ENCODE assay signal across 1 cellular context in genomic region chr15:91871138-91871537, GRCh38.
TF ChIP-seq lines count a peak whose summit lies in the region.

No MANE protein-coding gene starts in this region.

TF ChIP-seq in GM12878, 131 proteins besides CTCF, POLR2A, EP300 and RAD21:
- TF ChIP-seq, protein P1, sequence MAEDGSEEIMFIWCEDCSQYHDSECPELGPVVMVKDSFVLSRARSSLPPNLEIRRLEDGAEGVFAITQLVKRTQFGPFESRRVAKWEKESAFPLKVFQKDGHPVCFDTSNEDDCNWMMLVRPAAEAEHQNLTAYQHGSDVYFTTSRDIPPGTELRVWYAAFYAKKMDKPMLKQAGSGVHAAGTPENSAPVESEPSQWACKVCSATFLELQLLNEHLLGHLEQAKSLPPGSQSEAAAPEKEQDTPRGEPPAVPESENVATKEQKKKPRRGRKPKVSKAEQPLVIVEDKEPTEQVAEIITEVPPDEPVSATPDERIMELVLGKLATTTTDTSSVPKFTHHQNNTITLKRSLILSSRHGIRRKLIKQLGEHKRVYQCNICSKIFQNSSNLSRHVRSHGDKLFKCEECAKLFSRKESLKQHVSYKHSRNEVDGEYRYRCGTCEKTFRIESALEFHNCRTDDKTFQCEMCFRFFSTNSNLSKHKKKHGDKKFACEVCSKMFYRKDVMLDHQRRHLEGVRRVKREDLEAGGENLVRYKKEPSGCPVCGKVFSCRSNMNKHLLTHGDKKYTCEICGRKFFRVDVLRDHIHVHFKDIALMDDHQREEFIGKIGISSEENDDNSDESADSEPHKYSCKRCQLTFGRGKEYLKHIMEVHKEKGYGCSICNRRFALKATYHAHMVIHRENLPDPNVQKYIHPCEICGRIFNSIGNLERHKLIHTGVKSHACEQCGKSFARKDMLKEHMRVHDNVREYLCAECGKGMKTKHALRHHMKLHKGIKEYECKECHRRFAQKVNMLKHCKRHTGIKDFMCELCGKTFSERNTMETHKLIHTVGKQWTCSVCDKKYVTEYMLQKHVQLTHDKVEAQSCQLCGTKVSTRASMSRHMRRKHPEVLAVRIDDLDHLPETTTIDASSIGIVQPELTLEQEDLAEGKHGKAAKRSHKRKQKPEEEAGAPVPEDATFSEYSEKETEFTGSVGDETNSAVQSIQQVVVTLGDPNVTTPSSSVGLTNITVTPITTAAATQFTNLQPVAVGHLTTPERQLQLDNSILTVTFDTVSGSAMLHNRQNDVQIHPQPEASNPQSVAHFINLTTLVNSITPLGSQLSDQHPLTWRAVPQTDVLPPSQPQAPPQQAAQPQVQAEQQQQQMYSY (CRISPR knock-in tag; IDR thresholded peaks at IDR 0.05), result no peak
- no peak for TF ChIP-seq ESRRA (IDR thresholded peaks at IDR 0.05; ENCODE audit: low read length)
- no peak for TF ChIP-seq JUND (IDR thresholded peaks at IDR 0.05; ENCODE audit: low read depth, low read length)
- TF ChIP-seq, protein P2, sequence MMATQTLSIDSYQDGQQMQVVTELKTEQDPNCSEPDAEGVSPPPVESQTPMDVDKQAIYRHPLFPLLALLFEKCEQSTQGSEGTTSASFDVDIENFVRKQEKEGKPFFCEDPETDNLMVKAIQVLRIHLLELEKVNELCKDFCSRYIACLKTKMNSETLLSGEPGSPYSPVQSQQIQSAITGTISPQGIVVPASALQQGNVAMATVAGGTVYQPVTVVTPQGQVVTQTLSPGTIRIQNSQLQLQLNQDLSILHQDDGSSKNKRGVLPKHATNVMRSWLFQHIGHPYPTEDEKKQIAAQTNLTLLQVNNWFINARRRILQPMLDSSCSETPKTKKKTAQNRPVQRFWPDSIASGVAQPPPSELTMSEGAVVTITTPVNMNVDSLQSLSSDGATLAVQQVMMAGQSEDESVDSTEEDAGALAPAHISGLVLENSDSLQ (IDR thresholded peaks at IDR 0.05), result no peak
- no peak for TF ChIP-seq CBX5 (IDR thresholded peaks at IDR 0.05; ENCODE audit: low read depth)
- TF ChIP-seq, protein P3, sequence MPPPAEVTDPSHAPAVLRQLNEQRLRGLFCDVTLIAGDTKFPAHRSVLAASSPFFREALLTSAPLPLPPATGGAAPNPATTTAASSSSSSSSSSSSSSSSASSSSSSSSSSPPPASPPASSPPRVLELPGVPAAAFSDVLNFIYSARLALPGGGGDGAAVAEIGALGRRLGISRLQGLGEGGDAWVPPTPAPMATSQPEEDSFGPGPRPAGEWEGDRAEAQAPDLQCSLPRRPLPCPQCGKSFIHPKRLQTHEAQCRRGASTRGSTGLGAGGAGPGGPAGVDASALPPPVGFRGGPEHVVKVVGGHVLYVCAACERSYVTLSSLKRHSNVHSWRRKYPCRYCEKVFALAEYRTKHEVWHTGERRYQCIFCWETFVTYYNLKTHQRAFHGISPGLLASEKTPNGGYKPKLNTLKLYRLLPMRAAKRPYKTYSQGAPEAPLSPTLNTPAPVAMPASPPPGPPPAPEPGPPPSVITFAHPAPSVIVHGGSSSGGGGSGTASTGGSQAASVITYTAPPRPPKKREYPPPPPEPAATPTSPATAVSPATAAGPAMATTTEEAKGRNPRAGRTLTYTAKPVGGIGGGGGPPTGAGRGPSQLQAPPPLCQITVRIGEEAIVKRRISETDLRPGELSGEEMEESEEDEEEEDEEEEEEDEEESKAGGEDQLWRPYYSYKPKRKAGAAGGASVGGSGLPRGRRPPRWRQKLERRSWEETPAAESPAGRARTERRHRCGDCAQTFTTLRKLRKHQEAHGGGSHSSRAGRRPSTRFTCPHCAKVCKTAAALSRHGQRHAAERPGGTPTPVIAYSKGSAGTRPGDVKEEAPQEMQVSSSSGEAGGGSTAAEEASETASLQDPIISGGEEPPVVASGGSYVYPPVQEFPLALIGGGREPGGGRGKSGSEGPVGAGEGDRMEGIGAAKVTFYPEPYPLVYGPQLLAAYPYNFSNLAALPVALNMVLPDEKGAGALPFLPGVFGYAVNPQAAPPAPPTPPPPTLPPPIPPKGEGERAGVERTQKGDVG (CRISPR knock-in tag; IDR thresholded peaks at IDR 0.05), result no peak
- no peak for TF ChIP-seq CHD1 (IDR thresholded peaks at IDR 0.05; ENCODE audit: low read depth, low read length)
- no peak for TF ChIP-seq RFX5 (IDR thresholded peaks at IDR 0.05; ENCODE audit: low read depth, low read length)
- no peak for TF ChIP-seq IKZF1 (conservative IDR thresholded peaks at IDR 0.05)
- TF ChIP-seq DPF2 (IDR thresholded peaks at IDR 0.05), result no peak
- no peak for TF ChIP-seq NR2C1 (IDR thresholded peaks at IDR 0.05)
- TF ChIP-seq, protein P4, sequence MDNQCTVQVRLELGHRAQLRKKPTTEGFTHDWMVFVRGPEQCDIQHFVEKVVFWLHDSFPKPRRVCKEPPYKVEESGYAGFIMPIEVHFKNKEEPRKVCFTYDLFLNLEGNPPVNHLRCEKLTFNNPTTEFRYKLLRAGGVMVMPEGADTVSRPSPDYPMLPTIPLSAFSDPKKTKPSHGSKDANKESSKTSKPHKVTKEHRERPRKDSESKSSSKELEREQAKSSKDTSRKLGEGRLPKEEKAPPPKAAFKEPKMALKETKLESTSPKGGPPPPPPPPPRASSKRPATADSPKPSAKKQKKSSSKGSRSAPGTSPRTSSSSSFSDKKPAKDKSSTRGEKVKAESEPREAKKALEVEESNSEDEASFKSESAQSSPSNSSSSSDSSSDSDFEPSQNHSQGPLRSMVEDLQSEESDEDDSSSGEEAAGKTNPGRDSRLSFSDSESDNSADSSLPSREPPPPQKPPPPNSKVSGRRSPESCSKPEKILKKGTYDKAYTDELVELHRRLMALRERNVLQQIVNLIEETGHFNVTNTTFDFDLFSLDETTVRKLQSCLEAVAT (IDR thresholded peaks at IDR 0.05), result no peak
- TF ChIP-seq, protein P5, sequence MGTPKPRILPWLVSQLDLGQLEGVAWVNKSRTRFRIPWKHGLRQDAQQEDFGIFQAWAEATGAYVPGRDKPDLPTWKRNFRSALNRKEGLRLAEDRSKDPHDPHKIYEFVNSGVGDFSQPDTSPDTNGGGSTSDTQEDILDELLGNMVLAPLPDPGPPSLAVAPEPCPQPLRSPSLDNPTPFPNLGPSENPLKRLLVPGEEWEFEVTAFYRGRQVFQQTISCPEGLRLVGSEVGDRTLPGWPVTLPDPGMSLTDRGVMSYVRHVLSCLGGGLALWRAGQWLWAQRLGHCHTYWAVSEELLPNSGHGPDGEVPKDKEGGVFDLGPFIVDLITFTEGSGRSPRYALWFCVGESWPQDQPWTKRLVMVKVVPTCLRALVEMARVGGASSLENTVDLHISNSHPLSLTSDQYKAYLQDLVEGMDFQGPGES (IDR thresholded peaks at IDR 0.05), result no peak
